ENCODE assay signal across 21 cellular contexts in genomic region chr10:80351220-80351619, GRCh38. TPM values are rescaled to one million over a fixed set of nuclear protein-coding genes. Genes with fewer than 3 reads are reported as not detected.
"Had no signal": no experiment of that assay in that cellular context is flagged by ENCODE, and none has a peak within 500 bp of the region (broad histone marks: within the 10 kb centered on the region; RNA-seq: fewer than 3 reads in every experiment).

No MANE protein-coding gene starts in this region.

- H3K27ac ChIP-seq: SJSA1, SK-N-MC had no signal

- H3K4me3 ChIP-seq: MG63, SJSA1, SK-N-MC had no signal

- DNase-seq: Karpas-422, KG1, MG63, NCI-H1092, NCI-H1417 treated with DMSO at 0.1 percent for 48 hours, NCI-H1694 treated with DMSO at 0.1 percent for 48 hours, NCI-H1930, NCI-H2081, NCI-H2107, NCI-H2227 treated with DMSO at 0.1 percent for 48 hours, NCI-H524, NCI-H69, NCI-H774, Right ventricle myocardium superior, RPMI8226, SIG-M5 had no signal

- FAIRE-seq: RCC 7860 had no signal

- H3K36me3 ChIP-seq: MG63, SJSA1 had no signal

- H3K27me3 ChIP-seq: MG63 had no signal

- H3K9me3 ChIP-seq: MG63, SJSA1 had no signal

- H3K4me1 ChIP-seq: SJSA1 had no signal

RNA-seq across cellular contexts. Expression of gene DYDC1, which starts 5.3 kb away (rescaled TPM):
- total RNA-seq: HT-29, NCI-H460, Right ventricle myocardium superior, SJSA1 had no signal

RNA-seq across cellular contexts. Expression of gene DYDC2, which starts 5.4 kb away (rescaled TPM):
- total RNA-seq: HT-29, NCI-H460, Right ventricle myocardium superior, SJSA1 had no signal
